In genomic region chr3:83890039-83890762, GRCh38 we compare ENCODE assay signal across 20 cellular contexts.
"Had no signal": no experiment of that assay in that cellular context is flagged by ENCODE, and none has a peak within 500 bp of the region (broad histone marks: within the 10 kb centered on the region; RNA-seq: fewer than 3 reads in every experiment).

No MANE protein-coding gene starts in this region.

- H3K27ac ChIP-seq: gastrocnemius medialis, heart right ventricle, ovary, right lobe of liver, thoracic aorta, upper lobe of right lung had no signal

- H3K4me3 Mint-ChIP-seq: activated CD8-positive, alpha-beta T cell treated with anti-CD3 and anti-CD28 coated beads, Interleukin-2, amount 10 ng/mL, durations not matched to agents 7 days and 5 days; activated T-cell treated with anti-CD3 and anti-CD28 coated beads, Interleukin-2, amount 50 U/mL, for 24 hours; dendritic cell treated with granulocyte-macrophage colony-stimulating factor and Interleukin-4, amounts not matched to agents 40 ng/mL and 50 ng/mL, for 4 days; immature natural killer cell; naive thymus-derived CD4-positive, alpha-beta T cell; stimulated activated naive B cell treated with anti-CD40 and anti-IgM and Interleukin-4, amounts not matched to agents 10 μg/mL and 1 μg/mL and 100 μg/mL, for 72 hours had no signal

- H3K27me3 Mint-ChIP-seq: activated T-cell treated with anti-CD3 and anti-CD28 coated beads, Interleukin-2, amount 50 U/mL, for 24 hours; dendritic cell treated with granulocyte-macrophage colony-stimulating factor and Interleukin-4, amounts not matched to agents 40 ng/mL and 50 ng/mL, for 4 days; naive thymus-derived CD4-positive, alpha-beta T cell; stimulated activated naive B cell treated with anti-CD40 and anti-IgM and Interleukin-4, amounts not matched to agents 10 μg/mL and 1 μg/mL and 100 μg/mL, for 72 hours had no signal

- DNase-seq: activated CD4-positive, alpha-beta T cell treated with anti-CD3 and anti-CD28 coated beads for 4 hours; activated CD8-positive, alpha-beta T cell treated with anti-CD3 and anti-CD28 coated beads, Interleukin-2, amount 10 ng/mL, durations not matched to agents 7 days and 5 days; activated naive CD4-positive, alpha-beta T cell treated with Interleukin-2 at 50 U/mL for 16 hours; activated T-cell treated with anti-CD3 and anti-CD28 coated beads, Interleukin-2, amount 50 U/mL, for 24 hours; effector memory CD4-positive, alpha-beta T cell; gastrocnemius medialis; heart right ventricle; immature natural killer cell; mesendoderm; naive thymus-derived CD4-positive, alpha-beta T cell; ovary; right lobe of liver; stimulated activated naive B cell treated with anti-CD40 and anti-IgM and Interleukin-4, amounts not matched to agents 10 μg/mL and 1 μg/mL and 100 μg/mL, for 72 hours; SW 1271; T-helper 2 cell; upper lobe of right lung had no signal

- H3K36me3 ChIP-seq: gastrocnemius medialis, heart right ventricle, ovary, right lobe of liver, thoracic aorta, upper lobe of right lung had no signal

- H3K4me3 ChIP-seq: gastrocnemius medialis, heart right ventricle, ovary, right lobe of liver, thoracic aorta, upper lobe of right lung had no signal

- H3K4me1 Mint-ChIP-seq: immature natural killer cell; naive thymus-derived CD4-positive, alpha-beta T cell; stimulated activated naive B cell treated with anti-CD40 and anti-IgM and Interleukin-4, amounts not matched to agents 10 μg/mL and 1 μg/mL and 100 μg/mL, for 72 hours had no signal

- H3K36me3 Mint-ChIP-seq: immature natural killer cell; naive thymus-derived CD4-positive, alpha-beta T cell; stimulated activated naive B cell treated with anti-CD40 and anti-IgM and Interleukin-4, amounts not matched to agents 10 μg/mL and 1 μg/mL and 100 μg/mL, for 72 hours had no signal

- H3K9me3 Mint-ChIP-seq: dendritic cell treated with granulocyte-macrophage colony-stimulating factor and Interleukin-4, amounts not matched to agents 40 ng/mL and 50 ng/mL, for 4 days had no signal

- H3K27ac Mint-ChIP-seq: activated CD8-positive, alpha-beta T cell treated with anti-CD3 and anti-CD28 coated beads, Interleukin-2, amount 10 ng/mL, durations not matched to agents 7 days and 5 days; activated T-cell treated with anti-CD3 and anti-CD28 coated beads, Interleukin-2, amount 50 U/mL, for 24 hours; activated T-helper 2 cell treated with anti-CD3 and anti-CD28 coated beads, Interferon-gamma antibody, Interleukin-2, Interleukin-4, amounts not matched to agents 10 μg/mL and 5 μg/mL and 100 μg/mL, durations not matched to agents 14 hours and 24 hours and 36 hours; dendritic cell treated with granulocyte-macrophage colony-stimulating factor and Interleukin-4, amounts not matched to agents 40 ng/mL and 50 ng/mL, for 4 days; immature natural killer cell; naive thymus-derived CD4-positive, alpha-beta T cell; stimulated activated naive B cell treated with anti-CD40 and anti-IgM and Interleukin-4, amounts not matched to agents 10 μg/mL and 1 μg/mL and 100 μg/mL, for 72 hours had no signal

- H3K9me3 ChIP-seq: gastrocnemius medialis, heart right ventricle, ovary, right lobe of liver, thoracic aorta, upper lobe of right lung had no signal

- H3K27me3 ChIP-seq: gastrocnemius medialis, heart right ventricle, ovary, right lobe of liver, upper lobe of right lung had no signal

- H3K4me1 ChIP-seq: heart right ventricle, right lobe of liver, upper lobe of right lung had no signal

- FAIRE-seq: endothelial cell of umbilical vein had no signal

- ATAC-seq: activated CD8-positive, alpha-beta T cell treated with anti-CD3 and anti-CD28 coated beads, Interleukin-2, amount 10 ng/mL, durations not matched to agents 7 days and 5 days; gastrocnemius medialis; heart right ventricle; naive thymus-derived CD4-positive, alpha-beta T cell; right lobe of liver; stimulated activated naive B cell treated with anti-CD40 and anti-IgM and Interleukin-4, amounts not matched to agents 10 μg/mL and 1 μg/mL and 100 μg/mL, for 72 hours; upper lobe of right lung had no signal
